In genomic region chr11:65421204-65422103, GRCh38 we compare ENCODE assay signal across 8 cellular contexts. TPM values are rescaled to one million over a fixed set of nuclear protein-coding genes. Genes with fewer than 3 reads are reported as not detected.
A peak's percentile ranks its signal among the peaks of the same experiment; 100 is the strongest.
DNase-seq lines count a peak whose midpoint lies in the region; ATAC-seq, FAIRE-seq and TF ChIP-seq lines count a peak whose summit lies in the region.

No MANE protein-coding gene starts in this region.

- DNase-seq in AG08396 (ENCODE audit: low spot score) (peak; percentile 87), H7 (peak; percentile 56), NCI-H526 (lab: John Stamatoyannopoulos, UW) (peak; percentile 95 to 96), coronary artery (ENCODE audit: low spot score) (peak; percentile 100), HepG2 (ENCODE audit: low spot score) (peak; percentile 93)
- peak; percentile 80 for DNase-seq in activated CD4-positive, alpha-beta T cell treated with anti-CD3 and anti-CD28 coated beads, Interleukin-2, amount 50 U/mL, for 1 hour
- peak; percentile 86 for DNase-seq in stimulated activated CD4-positive, alpha-beta T cell treated with anti-CD3 and anti-CD28 coated beads, Interleukin-2, amount 100 ng/mL, for 4 hours (ENCODE audit: low read depth)

- peaks cover 38% of the 10 kb centered on the region for H4K20me1 ChIP-seq in HepG2 (ENCODE audit: insufficient read depth, low read length)

- peaks cover 72% of the 10 kb centered on the region for H3K79me2 ChIP-seq in HepG2 (ENCODE audit: insufficient read depth, low read length)

- peak overlapping the region; percentile 100 for H3K9ac ChIP-seq in HepG2 (ENCODE audit: insufficient read depth, low read depth, low read length)

- H3K27ac ChIP-seq in coronary artery (peak overlapping the region; percentile 99 to 100), HepG2 (ENCODE audit: extremely low read length, insufficient read depth, low read length) (peak overlapping the region; percentile 100)

- in situ Hi-C loops in HepG2 (cut with HindIII; ENCODE audit: extremely low pct_ligation_motif_present, low pct_unique_long_range_greater_than_20kb), result loop anchor here (5.0 kb wide), 1 partner anchor 76 kb away; the partner anchor contains the start of gene MALAT1

- no TSS peak for BruUV-seq in HepG2 (replicated peaks; lab: Mats Ljungman, UMichigan)

- TF ChIP-seq CTCF in coronary artery (IDR thresholded peaks at IDR 0.05), result no peak
- 0 out of 2 replicates have a peak, but pooled peaks have one; percentile 12 for TF ChIP-seq CTCF in HepG2 (CRISPR knock-in tag; IDR thresholded peaks at IDR 0.05)

- H3K36me3 ChIP-seq in H7 (replicated peaks; ENCODE audit: control insufficient read depth, insufficient read depth, low read length) (no peaks in the 10 kb centered on the region; the same call in 1 of the 2 replicates), HepG2 (replicated peaks in 1 of 2; ENCODE audit: control insufficient read depth in 1 of 2, insufficient read depth in 2 of 2, low read length in 2 of 2) (no peaks in the 10 kb centered on the region; a peak in 2 of 5 replicates)

- TF ChIP-seq EP300 in HepG2 (IDR thresholded peaks at IDR 0.05; ENCODE audit: low read depth in 2 of 2, low read length in 2 of 2) (peak; percentile 57 to 79; a peak in 3 of 4 replicates), HepG2 (CRISPR knock-in tag; IDR thresholded peaks at IDR 0.05; ENCODE audit: borderline replicate concordance) (peak; percentile 88)

- peak overlapping the region; percentile 99 for H3K4me2 ChIP-seq in HepG2 (ENCODE audit: low read depth, low read length)

- peak overlapping the region; percentile 77 for H3K4me3 ChIP-seq in H7 (ENCODE audit: insufficient read depth, low read depth, low read length)
- peak overlapping the region; percentile 90 for H3K4me3 ChIP-seq in coronary artery
- peak overlapping the region; percentile 66 to 87 (median 70) for H3K4me3 ChIP-seq in HepG2 (replicated peaks in 1 of 3; ENCODE audit: insufficient read depth in 1 of 3, low read depth in 2 of 3, low read length in 3 of 3)

- TF ChIP-seq POLR2A in HepG2 (IDR thresholded peaks at IDR 0.05; ENCODE audit: insufficient read depth in 1 of 2, low read depth in 2 of 2, low read length in 2 of 2), result peak in 1 of 2 experiments; percentile 91; a peak in 2 of 4 replicates

- H2AFZ ChIP-seq in HepG2 (ENCODE audit: low read length), result no peak overlapping the region

- intact Hi-C loops in HepG2 (cut with micrococcal nuclease; ENCODE audit: unreplicated experiment), result loop anchor here (2.0 kb wide), 1 partner anchor 81 kb away; no protein-coding TSS in a partner anchor

- WGBS in HepG2 (ENCODE audit: low lambda C conversion rate), result under 1% methylated on average over 18 of the region's 26 CpGs

- CTCF ChIA-PET in HepG2 (lab: Yijun Ruan, JAX; ENCODE audit: low intra/inter-chr PET ratio, low total read pairs), result no interaction called here

- peak; percentile 90 for FAIRE-seq in HepG2 (lab: Jason Lieb, UNC)

- H3K9me3 ChIP-seq in HepG2 (ENCODE audit: low read length), result no peaks in the 10 kb centered on the region

- no peak for TF ChIP-seq RAD21 in HepG2 (CRISPR knock-in tag; IDR thresholded peaks at IDR 0.05)

- H3K4me1 ChIP-seq in HepG2 (ENCODE audit: insufficient read depth, low read length), result peaks cover 49% of the 10 kb centered on the region

- ATAC-seq in HepG2 (peak; percentile 2), HG02571 (IDR thresholded peaks at IDR 0.05; ENCODE audit: unreplicated experiment) (no peak)

- no peaks in the 10 kb centered on the region for H3K27me3 ChIP-seq in H7 (ENCODE audit: control insufficient read depth, insufficient read depth, low read length)
- H3K27me3 ChIP-seq in HepG2 (ENCODE audit: control insufficient read depth in 1 of 2, insufficient read depth in 2 of 2, low read length in 2 of 2), result no peaks in the 10 kb centered on the region; a peak in 1 of 5 replicates

- POLR2A ChIA-PET in HepG2 (lab: Yijun Ruan, JAX), result interaction anchor here (0.7 to 17.8 kb wide), 24 partner anchors 6 to 300 kb away, joined by 3 to 952 read pairs (median 14); partner anchors contain the start of genes DPF2, FAU, FRMD8 and MALAT1

RNA-seq across cellular contexts. Expression of gene NEAT1, which starts 1.1 kb away (rescaled TPM):
- total RNA-seq in H7 (2014; rRNA removed; shearing (Covaris generic)), result 6.4 and 10.6 TPM in 2 replicates
- 10.5 and 20.5 TPM in 2 replicates for total RNA-seq in HepG2 (2016; rRNA removed; fragmentation: Illumina TruSeq; extraction: Trizol)
- total RNA-seq in HepG2 (2016; cell fraction: cytosol; rRNA removed; fragmentation: Illumina TruSeq; extraction: Trizol; ENCODE audit: low read depth), result 2.2 and 2.6 TPM in 2 replicates
- 8.4 and 21.3 TPM in 2 replicates for total RNA-seq in HepG2 (2016; cell fraction: insoluble cytoplasmic fraction; rRNA removed; fragmentation: Illumina TruSeq; extraction: Trizol)
- 7.8 and 8.3 TPM in 2 replicates for total RNA-seq in HepG2 (2016; cell fraction: membrane; rRNA removed; fragmentation: Illumina TruSeq; extraction: Trizol)
- 196 and 220 TPM in 2 replicates for total RNA-seq in HepG2 (2016; cell fraction: nucleus; rRNA removed; fragmentation: Illumina TruSeq; extraction: Trizol)
- polyA plus RNA-seq in HepG2 (2011; rRNA removed), result 41.2 and 41.3 TPM in 2 replicates
- polyA plus RNA-seq in HepG2 (2011; cell fraction: cytosol; rRNA removed), result 13.0 and 13.4 TPM in 2 replicates
- 222 and 327 TPM in 2 replicates for polyA plus RNA-seq in HepG2 (2011; cell fraction: nucleus; rRNA removed)
- 288 and 371 TPM in 2 replicates for polyA plus RNA-seq in HepG2 (2012)
- 3.6 and 4.3 TPM in 2 replicates for polyA plus RNA-seq in HepG2 (2016; cell fraction: cytosol; fragmentation: Illumina TruSeq; extraction: Trizol; ENCODE audit: low read depth)
- 54.0 and 61.1 TPM in 2 replicates for polyA plus RNA-seq in HepG2 (2016; cell fraction: insoluble cytoplasmic fraction; fragmentation: Illumina TruSeq; extraction: Trizol; ENCODE audit: low read depth)
- polyA plus RNA-seq in HepG2 (2016; cell fraction: membrane; fragmentation: Illumina TruSeq; extraction: Trizol; ENCODE audit: low read depth), result 47.1 and 54.4 TPM in 2 replicates
- polyA plus RNA-seq in HepG2 (2016; cell fraction: nucleus; fragmentation: Illumina TruSeq; extraction: Trizol; ENCODE audit: insufficient read depth, low read depth), result 577 and 628 TPM in 2 replicates
- polyA minus RNA-seq in HepG2 (2011; rRNA and poly(A)+ RNA removed; ENCODE audit: low replicate concordance), result 64.6 and 225 TPM in 2 replicates
- polyA minus RNA-seq in HepG2 (2011; cell fraction: cytosol; rRNA and poly(A)+ RNA removed), result 17.3 and 20.2 TPM in 2 replicates
- polyA minus RNA-seq in HepG2 (2011; cell fraction: nucleus; rRNA and poly(A)+ RNA removed), result 1,479 and 1,737 TPM in 2 replicates

RNA-seq across cellular contexts. Expression of gene FRMD8, which starts 35.0 kb away (rescaled TPM):
- 24.5 and 37.1 TPM in 2 replicates for total RNA-seq in H7 (2014; rRNA removed; shearing (Covaris generic))
- 18.0 and 20.6 TPM in 2 replicates for total RNA-seq in HepG2 (2016; rRNA removed; fragmentation: Illumina TruSeq; extraction: Trizol)
- 2.2 and 2.9 TPM in 2 replicates for total RNA-seq in HepG2 (2016; cell fraction: cytosol; rRNA removed; fragmentation: Illumina TruSeq; extraction: Trizol; ENCODE audit: low read depth)
- total RNA-seq in HepG2 (2016; cell fraction: insoluble cytoplasmic fraction; rRNA removed; fragmentation: Illumina TruSeq; extraction: Trizol), result 17.5 and 22.6 TPM in 2 replicates
- total RNA-seq in HepG2 (2016; cell fraction: membrane; rRNA removed; fragmentation: Illumina TruSeq; extraction: Trizol), result 5.3 and 6.3 TPM in 2 replicates
- total RNA-seq in HepG2 (2016; cell fraction: nucleus; rRNA removed; fragmentation: Illumina TruSeq; extraction: Trizol), result 12.4 and 14.6 TPM in 2 replicates
- 5.8 and 9.4 TPM in 2 replicates for polyA plus RNA-seq in HepG2 (2011; rRNA removed)
- 5.9 and 6.7 TPM in 2 replicates for polyA plus RNA-seq in HepG2 (2011; cell fraction: cytosol; rRNA removed)
- polyA plus RNA-seq in HepG2 (2011; cell fraction: nucleus; rRNA removed), result 26.7 and 32.6 TPM in 2 replicates
- polyA plus RNA-seq in HepG2 (2012), result 3.5 and 5.2 TPM in 2 replicates
- 2.5 and 2.6 TPM in 2 replicates for polyA plus RNA-seq in HepG2 (2016; cell fraction: cytosol; fragmentation: Illumina TruSeq; extraction: Trizol; ENCODE audit: low read depth)
- polyA plus RNA-seq in HepG2 (2016; cell fraction: insoluble cytoplasmic fraction; fragmentation: Illumina TruSeq; extraction: Trizol; ENCODE audit: low read depth), result 13.5 and 17.1 TPM in 2 replicates
- 2.8 and 3.8 TPM in 2 replicates for polyA plus RNA-seq in HepG2 (2016; cell fraction: membrane; fragmentation: Illumina TruSeq; extraction: Trizol; ENCODE audit: low read depth)
- 21.4 and 24.7 TPM in 2 replicates for polyA plus RNA-seq in HepG2 (2016; cell fraction: nucleus; fragmentation: Illumina TruSeq; extraction: Trizol; ENCODE audit: insufficient read depth, low read depth)
- polyA minus RNA-seq in HepG2 (2011; rRNA and poly(A)+ RNA removed; ENCODE audit: low replicate concordance), result 22.3 and 24.3 TPM in 2 replicates
- polyA minus RNA-seq in HepG2 (2011; cell fraction: cytosol; rRNA and poly(A)+ RNA removed), result 5.4 and 6.2 TPM in 2 replicates
- 6.2 and 11.8 TPM in 2 replicates for polyA minus RNA-seq in HepG2 (2011; cell fraction: nucleus; rRNA and poly(A)+ RNA removed)

RNA-seq across cellular contexts. Expression of gene SLC25A45, which starts 39.0 kb away (rescaled TPM):
- 0.73 and 0.81 TPM in 2 replicates for total RNA-seq in H7 (2014; rRNA removed; shearing (Covaris generic))
- 2.1 and 3.4 TPM in 2 replicates for total RNA-seq in HepG2 (2016; rRNA removed; fragmentation: Illumina TruSeq; extraction: Trizol)
- total RNA-seq in HepG2 (2016; cell fraction: cytosol; rRNA removed; fragmentation: Illumina TruSeq; extraction: Trizol; ENCODE audit: low read depth), result 0.79 and 1.0 TPM in 2 replicates
- 1.9 TPM in 2 replicates for total RNA-seq in HepG2 (2016; cell fraction: insoluble cytoplasmic fraction; rRNA removed; fragmentation: Illumina TruSeq; extraction: Trizol)
- 1.5 and 2.2 TPM in 2 replicates for total RNA-seq in HepG2 (2016; cell fraction: membrane; rRNA removed; fragmentation: Illumina TruSeq; extraction: Trizol)
- 1.3 and 3.5 TPM in 2 replicates for total RNA-seq in HepG2 (2016; cell fraction: nucleus; rRNA removed; fragmentation: Illumina TruSeq; extraction: Trizol)
- polyA plus RNA-seq in HepG2 (2011; rRNA removed), result 1.2 and 1.9 TPM in 2 replicates
- 0.95 and 0.99 TPM in 2 replicates for polyA plus RNA-seq in HepG2 (2011; cell fraction: cytosol; rRNA removed)
- polyA plus RNA-seq in HepG2 (2011; cell fraction: nucleus; rRNA removed), result 5.9 and 6.0 TPM in 2 replicates
- polyA plus RNA-seq in HepG2 (2012), result 2.0 and 4.1 TPM in 2 replicates
- 0.45 and 0.70 TPM in 2 replicates for polyA plus RNA-seq in HepG2 (2016; cell fraction: cytosol; fragmentation: Illumina TruSeq; extraction: Trizol; ENCODE audit: low read depth)
- polyA plus RNA-seq in HepG2 (2016; cell fraction: insoluble cytoplasmic fraction; fragmentation: Illumina TruSeq; extraction: Trizol; ENCODE audit: low read depth), result 1.3 and 1.6 TPM in 2 replicates
- 1.4 and 1.5 TPM in 2 replicates for polyA plus RNA-seq in HepG2 (2016; cell fraction: membrane; fragmentation: Illumina TruSeq; extraction: Trizol; ENCODE audit: low read depth)
- 5.6 and 8.8 TPM in 2 replicates for polyA plus RNA-seq in HepG2 (2016; cell fraction: nucleus; fragmentation: Illumina TruSeq; extraction: Trizol; ENCODE audit: insufficient read depth, low read depth)
- polyA minus RNA-seq in HepG2 (2011; rRNA and poly(A)+ RNA removed; ENCODE audit: low replicate concordance), result 1.9 and 7.2 TPM in 2 replicates
- 1.4 and 2.5 TPM in 2 replicates for polyA minus RNA-seq in HepG2 (2011; cell fraction: cytosol; rRNA and poly(A)+ RNA removed)
- 1.4 and 2.4 TPM in 2 replicates for polyA minus RNA-seq in HepG2 (2011; cell fraction: nucleus; rRNA and poly(A)+ RNA removed)
